9 cellular contexts compared by ENCODE assay signal in genomic region chr20:373171-373890, GRCh38. TPM values are rescaled to one million over a fixed set of nuclear protein-coding genes. Genes with fewer than 3 reads are reported as not detected.
DNase-seq lines count a peak whose midpoint lies in the region; ATAC-seq and TF ChIP-seq lines count a peak whose summit lies in the region.
"Had no signal": no experiment of that assay in that cellular context is flagged by ENCODE, and none has a peak within 500 bp of the region (broad histone marks: within the 10 kb centered on the region; RNA-seq: fewer than 3 reads in every experiment).

No MANE protein-coding gene starts in this region.

- peak overlapping the region; percentile 25 for H3K56ac ChIP-seq in mesendoderm (ENCODE audit: low read length)

- no peaks in the 10 kb centered on the region for H3K27me3 ChIP-seq in mesendoderm (ENCODE audit: insufficient read depth, low read length, poor library complexity)

- no peaks in the 10 kb centered on the region for H3K36me3 ChIP-seq in mesendoderm (ENCODE audit: control insufficient read depth, insufficient read depth, low read length)

- no peak overlapping the region for H3K23ac ChIP-seq in mesendoderm (ENCODE audit: low read length)

- no peaks in the 10 kb centered on the region for H3K4me1 ChIP-seq in mesendoderm (ENCODE audit: control insufficient read depth, low read depth, low read length)

- H2BK15ac ChIP-seq in mesendoderm (replicated peaks; ENCODE audit: low read depth) = no peak overlapping the region

- H3K36me3 Mint-ChIP-seq in activated T-cell treated with anti-CD3 and anti-CD28 coated beads, Interleukin-2, amount 50 U/mL, for 4 hours (ENCODE audit: insufficient read depth) = no peaks in the 10 kb centered on the region
- H3K36me3 Mint-ChIP-seq: stimulated activated memory B cell treated with anti-CD40 and anti-IgM and Interleukin-4, amounts not matched to agents 10 μg/mL and 1 μg/mL and 100 μg/mL, for 72 hours had no signal

- H2BK120ac ChIP-seq in mesendoderm (ENCODE audit: low read depth, low read length) = no peak overlapping the region

- H3K18ac ChIP-seq in mesendoderm (ENCODE audit: low read length) = no peak overlapping the region

- no peak overlapping the region for H2AK5ac ChIP-seq in mesendoderm (ENCODE audit: low read length)

- no peak for TF ChIP-seq CTCF in coronary artery (IDR thresholded peaks at IDR 0.05)

- H3K27ac ChIP-seq in mesendoderm (ENCODE audit: low read depth, low read length) (no peak overlapping the region), coronary artery (no peak overlapping the region)

- no peak for ATAC-seq in GM21786 (IDR thresholded peaks at IDR 0.05; ENCODE audit: unreplicated experiment)
- ATAC-seq in activated T-cell treated with anti-CD3 and anti-CD28 coated beads, Interleukin-2, amount 50 U/mL, for 4 hours = no peak

- no CpG with 5 or more reads among the region's 9 CpGs for WGBS in mesendoderm (ENCODE audit: extremely low coverage, insufficient coverage, low lambda C conversion rate)

- peaks cover 11% of the 10 kb centered on the region for H3K4me1 Mint-ChIP-seq in activated T-cell treated with anti-CD3 and anti-CD28 coated beads, Interleukin-2, amount 50 U/mL, for 4 hours (ENCODE audit: low read depth)

- H2BK5ac ChIP-seq in mesendoderm (ENCODE audit: low read length) = no peak overlapping the region

- H4K8ac ChIP-seq in mesendoderm (ENCODE audit: low read depth, low read length) = no peak overlapping the region

- DNase-seq in EL (peak; percentile 84), NCI-H82 (lab: John Stamatoyannopoulos, UW) (peak; percentile 54), dedifferentiated amniotic fluid mesenchymal stem cell (ENCODE audit: extremely low spot score) (peak; percentile 81), mesendoderm (peak; percentile 94), mesenteric fat pad (ENCODE audit: low spot score) (no peak), coronary artery (ENCODE audit: low spot score) (no peak)
- DNase-seq in activated T-cell treated with anti-CD3 and anti-CD28 coated beads, Interleukin-2, amount 50 U/mL, for 4 hours = no peak

- H3K9ac ChIP-seq in mesendoderm (ENCODE audit: low read length) = no peak overlapping the region

- H3K79me2 ChIP-seq in mesendoderm (ENCODE audit: control insufficient read depth, insufficient read depth, low read length) = no peaks in the 10 kb centered on the region

- no peak overlapping the region for H3K4me2 ChIP-seq in mesendoderm (ENCODE audit: low read length)

- H3K4me3 Mint-ChIP-seq in activated T-cell treated with anti-CD3 and anti-CD28 coated beads, Interleukin-2, amount 50 U/mL, for 4 hours = no peak overlapping the region
- H3K4me3 Mint-ChIP-seq: stimulated activated memory B cell treated with anti-CD40 and anti-IgM and Interleukin-4, amounts not matched to agents 10 μg/mL and 1 μg/mL and 100 μg/mL, for 72 hours had no signal

- H3K27me3 Mint-ChIP-seq in activated T-cell treated with anti-CD3 and anti-CD28 coated beads, Interleukin-2, amount 50 U/mL, for 4 hours (ENCODE audit: low read depth) = peaks cover 2% of the 10 kb centered on the region

- H3K4me3 ChIP-seq in mesendoderm (ENCODE audit: low read length) (no peak overlapping the region), coronary artery (no peak overlapping the region)

- no peaks in the 10 kb centered on the region for H3K9me3 Mint-ChIP-seq in activated T-cell treated with anti-CD3 and anti-CD28 coated beads, Interleukin-2, amount 50 U/mL, for 4 hours
- H3K9me3 Mint-ChIP-seq: stimulated activated memory B cell treated with anti-CD40 and anti-IgM and Interleukin-4, amounts not matched to agents 10 μg/mL and 1 μg/mL and 100 μg/mL, for 72 hours had no signal

- no peak overlapping the region for H4K5ac ChIP-seq in mesendoderm (ENCODE audit: low read length)

- no peaks in the 10 kb centered on the region for H3K79me1 ChIP-seq in mesendoderm (ENCODE audit: low read length)

- H3K4ac ChIP-seq in mesendoderm (ENCODE audit: low read depth, low read length) = no peak overlapping the region

RNA-seq across cellular contexts. Expression of gene TRIB3, which starts 7.2 kb away (rescaled TPM):
- polyA plus RNA-seq in mesendoderm (2013, experiment 1 of 2) = 9.3 TPM
- polyA plus RNA-seq in mesendoderm (2013, experiment 2 of 2) = 10.0 TPM
- total RNA-seq in mesenteric fat pad = 9.4 TPM
- total RNA-seq in activated T-cell treated with anti-CD3 and anti-CD28 coated beads, Interleukin-2, amount 50 U/mL, for 4 hours = 10 to 100 TPM; 34.6 to 45.2 (median 37.0) TPM

RNA-seq across cellular contexts. Expression of gene NRSN2, which starts 26.4 kb away (rescaled TPM):
- polyA plus RNA-seq in mesendoderm (2013, experiment 1 of 2) = 10.5 TPM
- 10.6 TPM for polyA plus RNA-seq in mesendoderm (2013, experiment 2 of 2)
- 21.3 TPM for total RNA-seq in mesenteric fat pad
- total RNA-seq in activated T-cell treated with anti-CD3 and anti-CD28 coated beads, Interleukin-2, amount 50 U/mL, for 4 hours = 1 to 10 TPM; 2.7 to 3.2 (median 2.8) TPM

RNA-seq across cellular contexts. Expression of gene RBCK1, which starts 34.8 kb away (rescaled TPM):
- polyA plus RNA-seq in mesendoderm (2013, experiment 1 of 2) = 38.6 TPM
- 36.6 TPM for polyA plus RNA-seq in mesendoderm (2013, experiment 2 of 2)
- 60.1 TPM for total RNA-seq in mesenteric fat pad
- 100 to 1,000 TPM in 2 of 3 donors, 10 to 100 TPM in 1; 87.1 to 104 (median 103) TPM for total RNA-seq in activated T-cell treated with anti-CD3 and anti-CD28 coated beads, Interleukin-2, amount 50 U/mL, for 4 hours

RNA-seq across cellular contexts. Expression of gene SOX12, which starts 48.0 kb away (rescaled TPM):
- 15.5 TPM for polyA plus RNA-seq in mesendoderm (2013, experiment 1 of 2)
- polyA plus RNA-seq in mesendoderm (2013, experiment 2 of 2) = 15.5 TPM
- total RNA-seq in mesenteric fat pad = 8.5 TPM
- 1 to 10 TPM; 3.9 to 8.5 (median 6.4) TPM for total RNA-seq in activated T-cell treated with anti-CD3 and anti-CD28 coated beads, Interleukin-2, amount 50 U/mL, for 4 hours

Comparison
In these comparisons a context has a peak if more than half of its experiments do, and no peak if none do; other contexts are left out.
1. DNase-seq: peak in EL (single experiment), NCI-H82 (single experiment), dedifferentiated amniotic fluid mesenchymal stem cell (single experiment) and mesendoderm (single experiment); none in mesenteric fat pad (single experiment), activated T-cell treated with anti-CD3 and anti-CD28 coated beads, Interleukin-2, amount 50 U/mL, for 4 hours (single experiment) and coronary artery (single experiment).